ENCODE assay signal across 2 cellular contexts in the genomic region with DNA sequence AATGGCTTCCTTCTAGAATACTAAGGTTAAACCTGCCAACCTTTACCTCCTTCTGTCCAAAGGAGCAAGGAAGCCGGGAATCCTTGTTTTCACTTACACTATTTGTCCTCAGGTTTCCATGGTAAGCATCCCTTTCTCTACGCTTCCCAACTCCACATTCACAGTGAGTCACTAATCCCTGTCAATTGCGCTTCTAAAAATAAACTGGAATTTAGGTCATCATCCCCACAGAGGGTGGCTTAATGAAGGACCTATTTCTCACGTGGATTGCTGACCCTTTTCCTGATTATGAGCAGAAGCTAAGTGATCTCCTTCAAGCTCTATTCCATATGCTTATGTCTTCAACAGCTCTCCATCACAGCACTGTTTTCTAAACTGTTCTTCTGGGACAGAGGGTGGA.
A peak's percentile ranks its signal among the peaks of the same experiment; 100 is the strongest.
TF ChIP-seq lines count a peak whose summit lies in the region.

No MANE protein-coding gene starts in this region.

TF ChIP-seq in IMR-90, 13 proteins besides CTCF, POLR2A, EP300 and RAD21:
- TF ChIP-seq BHLHE40 (IDR thresholded peaks at IDR 0.05; ENCODE audit: low read depth, low read length) = peak; percentile 77
- no peak for TF ChIP-seq MAFK (IDR thresholded peaks at IDR 0.05; ENCODE audit: low read depth, low read length)
- TF ChIP-seq FOS (IDR thresholded peaks at IDR 0.05; ENCODE audit: low read depth, low read length) = peak; percentile 60

TF ChIP-seq in HepG2, 621 proteins besides CTCF, POLR2A, EP300 and RAD21:
- TF ChIP-seq ZFP41 (CRISPR knock-in tag; IDR thresholded peaks at IDR 0.05; ENCODE audit: borderline replicate concordance) = no peak
- TF ChIP-seq, protein P1, sequence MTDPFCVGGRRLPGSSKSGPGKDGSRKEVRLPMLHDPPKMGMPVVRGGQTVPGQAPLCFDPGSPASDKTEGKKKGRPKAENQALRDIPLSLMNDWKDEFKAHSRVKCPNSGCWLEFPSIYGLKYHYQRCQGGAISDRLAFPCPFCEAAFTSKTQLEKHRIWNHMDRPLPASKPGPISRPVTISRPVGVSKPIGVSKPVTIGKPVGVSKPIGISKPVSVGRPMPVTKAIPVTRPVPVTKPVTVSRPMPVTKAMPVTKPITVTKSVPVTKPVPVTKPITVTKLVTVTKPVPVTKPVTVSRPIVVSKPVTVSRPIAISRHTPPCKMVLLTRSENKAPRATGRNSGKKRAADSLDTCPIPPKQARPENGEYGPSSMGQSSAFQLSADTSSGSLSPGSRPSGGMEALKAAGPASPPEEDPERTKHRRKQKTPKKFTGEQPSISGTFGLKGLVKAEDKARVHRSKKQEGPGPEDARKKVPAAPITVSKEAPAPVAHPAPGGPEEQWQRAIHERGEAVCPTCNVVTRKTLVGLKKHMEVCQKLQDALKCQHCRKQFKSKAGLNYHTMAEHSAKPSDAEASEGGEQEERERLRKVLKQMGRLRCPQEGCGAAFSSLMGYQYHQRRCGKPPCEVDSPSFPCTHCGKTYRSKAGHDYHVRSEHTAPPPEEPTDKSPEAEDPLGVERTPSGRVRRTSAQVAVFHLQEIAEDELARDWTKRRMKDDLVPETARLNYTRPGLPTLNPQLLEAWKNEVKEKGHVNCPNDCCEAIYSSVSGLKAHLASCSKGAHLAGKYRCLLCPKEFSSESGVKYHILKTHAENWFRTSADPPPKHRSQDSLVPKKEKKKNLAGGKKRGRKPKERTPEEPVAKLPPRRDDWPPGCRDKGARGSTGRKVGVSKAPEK (CRISPR knock-in tag; IDR thresholded peaks at IDR 0.05; ENCODE audit: borderline replicate concordance) = no peak
- TF ChIP-seq CHD4 (IDR thresholded peaks at IDR 0.05; ENCODE audit: borderline replicate concordance, low read length) = no peak
- TF ChIP-seq, protein P2, sequence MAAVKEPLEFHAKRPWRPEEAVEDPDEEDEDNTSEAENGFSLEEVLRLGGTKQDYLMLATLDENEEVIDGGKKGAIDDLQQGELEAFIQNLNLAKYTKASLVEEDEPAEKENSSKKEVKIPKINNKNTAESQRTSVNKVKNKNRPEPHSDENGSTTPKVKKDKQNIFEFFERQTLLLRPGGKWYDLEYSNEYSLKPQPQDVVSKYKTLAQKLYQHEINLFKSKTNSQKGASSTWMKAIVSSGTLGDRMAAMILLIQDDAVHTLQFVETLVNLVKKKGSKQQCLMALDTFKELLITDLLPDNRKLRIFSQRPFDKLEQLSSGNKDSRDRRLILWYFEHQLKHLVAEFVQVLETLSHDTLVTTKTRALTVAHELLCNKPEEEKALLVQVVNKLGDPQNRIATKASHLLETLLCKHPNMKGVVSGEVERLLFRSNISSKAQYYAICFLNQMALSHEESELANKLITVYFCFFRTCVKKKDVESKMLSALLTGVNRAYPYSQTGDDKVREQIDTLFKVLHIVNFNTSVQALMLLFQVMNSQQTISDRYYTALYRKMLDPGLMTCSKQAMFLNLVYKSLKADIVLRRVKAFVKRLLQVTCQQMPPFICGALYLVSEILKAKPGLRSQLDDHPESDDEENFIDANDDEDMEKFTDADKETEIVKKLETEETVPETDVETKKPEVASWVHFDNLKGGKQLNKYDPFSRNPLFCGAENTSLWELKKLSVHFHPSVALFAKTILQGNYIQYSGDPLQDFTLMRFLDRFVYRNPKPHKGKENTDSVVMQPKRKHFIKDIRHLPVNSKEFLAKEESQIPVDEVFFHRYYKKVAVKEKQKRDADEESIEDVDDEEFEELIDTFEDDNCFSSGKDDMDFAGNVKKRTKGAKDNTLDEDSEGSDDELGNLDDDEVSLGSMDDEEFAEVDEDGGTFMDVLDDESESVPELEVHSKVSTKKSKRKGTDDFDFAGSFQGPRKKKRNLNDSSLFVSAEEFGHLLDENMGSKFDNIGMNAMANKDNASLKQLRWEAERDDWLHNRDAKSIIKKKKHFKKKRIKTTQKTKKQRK (IDR thresholded peaks at IDR 0.05; ENCODE audit: low read length) = no peak
- TF ChIP-seq, protein P3, sequence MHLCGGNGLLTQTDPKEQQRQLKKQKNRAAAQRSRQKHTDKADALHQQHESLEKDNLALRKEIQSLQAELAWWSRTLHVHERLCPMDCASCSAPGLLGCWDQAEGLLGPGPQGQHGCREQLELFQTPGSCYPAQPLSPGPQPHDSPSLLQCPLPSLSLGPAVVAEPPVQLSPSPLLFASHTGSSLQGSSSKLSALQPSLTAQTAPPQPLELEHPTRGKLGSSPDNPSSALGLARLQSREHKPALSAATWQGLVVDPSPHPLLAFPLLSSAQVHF (CRISPR knock-in tag; IDR thresholded peaks at IDR 0.05) = no peak
- no peak for TF ChIP-seq DR1 (CRISPR knock-in tag; IDR thresholded peaks at IDR 0.05)
- no peak for TF ChIP-seq U2AF1 (optimal IDR thresholded peaks at IDR 0.05; ENCODE audit: low read depth, low read length)
- no peak for TF ChIP-seq ZC3H13 (CRISPR knock-in tag; IDR thresholded peaks at IDR 0.05)
- TF ChIP-seq ZNF34 (CRISPR knock-in tag; IDR thresholded peaks at IDR 0.05; ENCODE audit: borderline replicate concordance) = no peak
